12 cellular contexts compared by ENCODE assay signal in genomic region chr6:62298745-62299392, GRCh38. TPM values are rescaled to one million over a fixed set of nuclear protein-coding genes. Genes with fewer than 3 reads are reported as not detected.
DNase-seq lines count a peak whose midpoint lies in the region; ATAC-seq and TF ChIP-seq lines count a peak whose summit lies in the region.
"Had no signal": no experiment of that assay in that cellular context is flagged by ENCODE, and none has a peak within 500 bp of the region (broad histone marks: within the 10 kb centered on the region; RNA-seq: fewer than 3 reads in every experiment).

No MANE protein-coding gene starts in this region.

- no peak overlapping the region for H3K18ac ChIP-seq in neuronal stem cell (ENCODE audit: low read length)

- no peaks in the 10 kb centered on the region for H3K79me1 ChIP-seq in neuronal stem cell (ENCODE audit: low read depth, low read length)

- no CpG with 5 or more reads among the region's 3 CpGs for whole genome bisulfite sequencing in neuronal stem cell (ENCODE audit: extremely low coverage in 2 of 2, insufficient read length in 2 of 2, insufficient replicate concordance in 1 of 2), 2 donors
- WGBS in ovary, 3 donors: 63 to 78% (median 66%) methylated on average over 3 of the region's 3 CpGs

- no peak for TF ChIP-seq POLR2A in ovary (IDR thresholded peaks at IDR 0.05)

- H2BK12ac ChIP-seq in neuronal stem cell (ENCODE audit: low read length): no peak overlapping the region

- H2BK120ac ChIP-seq in neuronal stem cell (ENCODE audit: low read depth, low read length): no peak overlapping the region

- intact Hi-C loops in ovary (cut with DNase I): no loop called here

- H2AK5ac ChIP-seq in neuronal stem cell (ENCODE audit: low read depth, low read length): no peak overlapping the region

- no peak overlapping the region for H3K23ac ChIP-seq in neuronal stem cell (ENCODE audit: low read depth, low read length, poor library complexity)

- no peak overlapping the region for H2BK5ac ChIP-seq in neuronal stem cell (ENCODE audit: low read length)

- H3K9ac ChIP-seq in neuronal stem cell (ENCODE audit: low read depth, low read length, poor library complexity): no peak overlapping the region

- TF ChIP-seq CTCF in ovary (IDR thresholded peaks at IDR 0.05): no peak

- H3K27me3 ChIP-seq in neuronal stem cell (ENCODE audit: control insufficient read depth in 3 of 3, insufficient read depth in 3 of 3, low read depth in 1 of 3, low read length in 3 of 3) (no peaks in the 10 kb centered on the region), ovary (no peaks in the 10 kb centered on the region)
- H3K27me3 ChIP-seq: pancreas had no signal

- H3K4me1 ChIP-seq in neuronal stem cell (ENCODE audit: control insufficient read depth in 2 of 2, insufficient read depth in 1 of 2, low read depth in 1 of 2, low read length in 2 of 2): no peaks in the 10 kb centered on the region
- no peaks in the 10 kb centered on the region for H3K4me1 ChIP-seq in ovary (ENCODE audit: insufficient read depth)
- H3K4me1 ChIP-seq: pancreas had no signal

- H4K8ac ChIP-seq in neuronal stem cell (ENCODE audit: low read depth, low read length): no peak overlapping the region

- H3K36me3 ChIP-seq in neuronal stem cell (replicated peaks in 1 of 2; ENCODE audit: control insufficient read depth in 2 of 2, insufficient read depth in 2 of 2, low read length in 2 of 2) (no peaks in the 10 kb centered on the region), ovary (no peaks in the 10 kb centered on the region)
- H3K36me3 ChIP-seq: pancreas had no signal

- no peak overlapping the region for H2AFZ ChIP-seq in neuronal stem cell (ENCODE audit: low read length)

- no peak overlapping the region for H3K14ac ChIP-seq in neuronal stem cell (ENCODE audit: low read length)

- H3K9me3 ChIP-seq in neuronal stem cell (replicated peaks in 1 of 2; ENCODE audit: control insufficient read depth in 2 of 2, insufficient read depth in 1 of 2, low read depth in 1 of 2, low read length in 2 of 2): no peaks in the 10 kb centered on the region
- no peaks in the 10 kb centered on the region for H3K9me3 ChIP-seq in ovary
- H3K9me3 ChIP-seq: pancreas had no signal

- no peak overlapping the region for H3K27ac ChIP-seq in neuronal stem cell (replicated peaks; ENCODE audit: low read length)
- H3K27ac ChIP-seq in ovary: no peak overlapping the region
- H3K27ac ChIP-seq: HL-60, pancreas had no signal

- H3K4me3 ChIP-seq in neuronal stem cell (ENCODE audit: low read length in 2 of 2) (no peak overlapping the region), ovary (no peak overlapping the region)
- H3K4me3 ChIP-seq: pancreas had no signal

- ATAC-seq in GM18511 (IDR thresholded peaks at IDR 0.05; ENCODE audit: unreplicated experiment) (peak; percentile 94), GM21447 (IDR thresholded peaks at IDR 0.05; ENCODE audit: unreplicated experiment) (peak; percentile 93), HG03135 (IDR thresholded peaks at IDR 0.05; ENCODE audit: unreplicated experiment) (peak; percentile 91)
- ATAC-seq: pancreas had no signal

- no peak overlapping the region for H3K4me2 ChIP-seq in neuronal stem cell (ENCODE audit: insufficient read depth, low read length, poor library complexity, severe bottlenecking)

- H3K4ac ChIP-seq in neuronal stem cell (ENCODE audit: low read length): no peak overlapping the region

- DNase-seq in OCI-M1 (lab: John Stamatoyannopoulos, UW): peak; percentile 81
- DNase-seq in neuronal stem cell (ENCODE audit: low spot score): no peak
- no peak for DNase-seq in NCI-H524 treated with DMSO at 0.1 percent for 48 hours (lab: John Stamatoyannopoulos, UW)
- DNase-seq in ovary: no peak
- no peak for DNase-seq in activated gamma-delta T cell (lab: John Stamatoyannopoulos, UW)
- DNase-seq: activated effector memory CD4-positive, alpha-beta T cell treated with Interleukin-2 at 50 U/mL for 16 hours; pancreas had no signal

- no peak overlapping the region for H4K91ac ChIP-seq in neuronal stem cell (ENCODE audit: low read depth, low read length, poor library complexity)

- H2BK15ac ChIP-seq in neuronal stem cell (ENCODE audit: low read length): no peak overlapping the region

- no peak for TF ChIP-seq EP300 in ovary (IDR thresholded peaks at IDR 0.05)

RNA-seq across cellular contexts. Expression of gene KHDRBS2, which starts 12.8 kb away (rescaled TPM):
- 7.9 TPM for polyA plus RNA-seq in neuronal stem cell (2013, experiment 1 of 2)
- 8.0 TPM for polyA plus RNA-seq in neuronal stem cell (2013, experiment 2 of 2)
- total RNA-seq in ovary: 1 to 10 TPM in 1 of 7 donors, under 1 TPM in 4, not detected in 2; 0.10 to 2.2 (median 0.23) TPM
- polyA plus RNA-seq in ovary: under 1 TPM in 1 of 2 donors, not detected in 1; 0.07 TPM
- total RNA-seq: T-helper 2 cell treated with Interferon-gamma antibody and Interleukin-4, amounts not matched to agents 100 ng/mL and 5 ng/mL, for 36 hours had no signal
